In the genomic region with DNA sequence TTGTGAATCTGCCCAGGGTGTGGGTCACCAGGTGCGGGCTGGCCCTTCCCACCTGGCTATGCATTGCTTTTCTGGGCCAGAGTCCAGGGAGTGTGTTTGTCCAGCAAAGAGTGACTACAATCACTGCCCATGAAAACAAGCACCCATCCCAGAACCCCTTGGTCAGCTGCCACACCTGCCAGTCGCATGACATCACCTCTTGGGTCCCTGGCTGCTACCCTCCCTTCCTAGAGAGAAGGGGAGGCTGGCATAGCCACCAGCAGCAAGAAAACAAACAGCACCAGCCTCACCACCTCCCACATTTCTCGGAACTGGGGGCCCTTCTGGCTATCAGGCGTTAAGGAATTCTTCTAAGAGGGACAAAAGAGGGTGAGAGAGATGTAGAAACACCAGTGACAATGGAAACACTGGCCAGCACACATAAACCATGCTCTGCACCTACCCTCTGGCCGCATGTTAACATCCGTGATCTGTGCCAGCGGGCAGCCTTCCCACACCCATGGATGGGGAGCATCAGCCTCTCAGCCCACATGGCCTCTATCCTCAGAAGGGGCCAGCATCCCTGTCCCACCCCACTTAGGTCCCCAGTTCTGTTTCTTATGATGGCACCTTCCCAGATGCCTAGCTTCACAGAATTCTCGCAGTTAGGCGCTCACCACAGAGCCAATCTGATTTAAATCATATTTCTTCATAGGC, we compare ENCODE assay signal across 14 cellular contexts.
DNase-seq lines count a peak whose midpoint lies in the region; ATAC-seq and TF ChIP-seq lines count a peak whose summit lies in the region.
"Had no signal": no experiment of that assay in that cellular context is flagged by ENCODE, and none has a peak within 500 bp of the region (broad histone marks: within the 10 kb centered on the region; RNA-seq: fewer than 3 reads in every experiment).

No MANE protein-coding gene starts in this region.

- TF ChIP-seq EP300 in stomach (IDR thresholded peaks at IDR 0.05): no peak
- TF ChIP-seq EP300 in esophagus muscularis mucosa (IDR thresholded peaks at IDR 0.05): no peak

- POLR2A ChIA-PET in PC-9 (lab: Charles Lee; ENCODE audit: unreplicated experiment): no interaction called here

- H3K4me2 ChIP-seq in PC-9: no peak overlapping the region

- H3K4me1 ChIP-seq in PC-9 (replicated peaks; ENCODE audit: insufficient read depth) (peaks cover 28% of the 10 kb centered on the region), stomach (peaks cover 0 to 27% (median 18%) of the 10 kb centered on the region in 4 donors), esophagus muscularis mucosa (no peaks in the 10 kb centered on the region)
- H3K4me1 ChIP-seq: gastroesophageal sphincter had no signal

- H4K20me1 ChIP-seq in PC-9 (ENCODE audit: insufficient read depth): no peaks in the 10 kb centered on the region

- no peaks in the 10 kb centered on the region for H3K36me3 ChIP-seq in PC-9 (ENCODE audit: low read depth)
- H3K36me3 ChIP-seq in kidney epithelial cell (ENCODE audit: control insufficient read depth, insufficient read depth, low read length): no peaks in the 10 kb centered on the region
- H3K36me3 ChIP-seq in stomach: no peaks in the 10 kb centered on the region
- H3K36me3 ChIP-seq in esophagus muscularis mucosa: no peaks in the 10 kb centered on the region
- H3K36me3 ChIP-seq: gastroesophageal sphincter, tibial artery had no signal

- peak; percentile 70 for DNase-seq in DMS153 (lab: John Stamatoyannopoulos, UW)
- DNase-seq in DMS153 treated with DMSO at 0.1 percent for 48 hours (lab: John Stamatoyannopoulos, UW; ENCODE audit: unreplicated experiment): no peak
- DNase-seq in PC-9: peak; percentile 86 to 87
- peak; percentile 64 for DNase-seq in kidney epithelial cell (ENCODE audit: low read depth)
- DNase-seq in stomach: peak; percentile 95
- DNase-seq in esophagus muscularis mucosa (ENCODE audit: extremely low spot score): no peak
- no peak for DNase-seq in UCSD-AML1 (lab: John Stamatoyannopoulos, UW; ENCODE audit: unreplicated experiment)
- DNase-seq: activated T-cell treated with anti-CD3 and anti-CD28 coated beads, Interleukin-2, amount 50 U/mL, for 72 hours; effector CD4-positive, alpha-beta T cell; left cardiac atrium had no signal

- no TSS peak for BruUV-seq in PC-9 (replicated peaks; lab: Mats Ljungman, UMichigan)

- H3K79me2 ChIP-seq in PC-9 (ENCODE audit: low read depth): no peaks in the 10 kb centered on the region

- no peak for ATAC-seq in GM19397 (IDR thresholded peaks at IDR 0.05; ENCODE audit: unreplicated experiment)
- ATAC-seq: activated T-cell treated with anti-CD3 and anti-CD28 coated beads, Interleukin-2, amount 50 U/mL, for 72 hours; gastroesophageal sphincter had no signal

- no peaks in the 10 kb centered on the region for H3K9me2 ChIP-seq in PC-9 (ENCODE audit: insufficient read depth)

- CTCF ChIA-PET in PC-9 (lab: Charles Lee): no interaction called here

- H2AFZ ChIP-seq in PC-9: no peak overlapping the region

- 0 out of 2 replicates have a peak, but pooled peaks cover 2% of the 10 kb centered on the region for H3F3A ChIP-seq in PC-9 (ENCODE audit: insufficient read depth, low read depth)

- H3K27ac ChIP-seq in PC-9: no peak overlapping the region
- peak overlapping the region in 4 of 5 donors; percentile 56 to 65 (median 57) for H3K27ac ChIP-seq in stomach
- no peak overlapping the region for H3K27ac ChIP-seq in esophagus muscularis mucosa (replicated peaks in 1 of 4)
- H3K27ac ChIP-seq: 22Rv1, gastroesophageal sphincter had no signal

- H3K27me3 ChIP-seq in PC-9 (ENCODE audit: insufficient read depth, low read depth): no peaks in the 10 kb centered on the region
- H3K27me3 ChIP-seq in kidney epithelial cell (ENCODE audit: control insufficient read depth, insufficient read depth, low read length): peaks cover 4% of the 10 kb centered on the region
- H3K27me3 ChIP-seq in stomach: peaks cover 0 to 5% (median 0%) of the 10 kb centered on the region in 3 donors
- H3K27me3 ChIP-seq in esophagus muscularis mucosa: peaks cover 0 to 12% (median 2%) of the 10 kb centered on the region in 4 donors
- H3K27me3 ChIP-seq: tibial artery had no signal

- no peak for TF ChIP-seq CTCF in PC-9 (conservative IDR thresholded peaks at IDR 0.05)
- TF ChIP-seq CTCF in kidney epithelial cell (IDR thresholded peaks at IDR 0.05; ENCODE audit: insufficient read depth, low read length, poor library complexity, severe bottlenecking): no peak
- no peak for TF ChIP-seq CTCF in stomach (IDR thresholded peaks at IDR 0.05)
- TF ChIP-seq CTCF in esophagus muscularis mucosa (IDR thresholded peaks at IDR 0.05): no peak

- H3K9me3 ChIP-seq in PC-9 (ENCODE audit: insufficient read depth, low read depth): no peaks in the 10 kb centered on the region
- H3K9me3 ChIP-seq in stomach: peaks cover 0 to 6% (median 0%) of the 10 kb centered on the region in 4 donors
- peaks cover 0 to 13% (median 0%) of the 10 kb centered on the region in 4 donors for H3K9me3 ChIP-seq in esophagus muscularis mucosa
- H3K9me3 ChIP-seq: tibial artery had no signal

- H3K4me3 ChIP-seq in PC-9: no peak overlapping the region
- no peak overlapping the region for H3K4me3 ChIP-seq in kidney epithelial cell (ENCODE audit: low read depth, low read length)
- H3K4me3 ChIP-seq in stomach: no peak overlapping the region
- no peak overlapping the region for H3K4me3 ChIP-seq in esophagus muscularis mucosa
- H3K4me3 ChIP-seq: gastroesophageal sphincter, tibial artery had no signal

- intact Hi-C loops in PC-9 (cut with micrococcal nuclease; ENCODE audit: unreplicated experiment): loop anchor here (1.0 to 5.0 kb wide), 3 partner anchors 43 to 227 kb away; no protein-coding TSS in a partner anchor
- intact Hi-C loops in stomach (cut with DNase I; ENCODE audit: low total_unique reads): no loop called here
- intact Hi-C loops in esophagus muscularis mucosa (cut with DNase I): no loop called here

- no peak for TF ChIP-seq POLR2A in stomach (IDR thresholded peaks at IDR 0.05)
- no peak for TF ChIP-seq POLR2A in esophagus muscularis mucosa (IDR thresholded peaks at IDR 0.05; ENCODE audit: low read depth)

- WGBS in stomach, 5 donors: 45 to 68% (median 54%) methylated on average over 9 of the region's 9 CpGs
- 79% methylated on average over 9 of the region's 9 CpGs for WGBS in esophagus muscularis mucosa

Comparison
In these comparisons a context has a peak if more than half of its experiments do, and no peak if none do; other contexts are left out.
1. DNase-seq: peak in DMS153 (single experiment), PC-9 (2 of 2), kidney epithelial cell (single experiment) and stomach (single experiment); none in DMS153 treated with DMSO at 0.1 percent for 48 hours (single experiment), esophagus muscularis mucosa (single experiment) and UCSD-AML1 (single experiment).
2. H3K27ac ChIP-seq: peak in stomach (4 of 5); none in PC-9 (single experiment) and esophagus muscularis mucosa (0 of 4).